ENCODE assay signal across 24 cellular contexts in genomic region chr4:16670726-16671125, GRCh38.
DNase-seq lines count a peak whose midpoint lies in the region; ATAC-seq and TF ChIP-seq lines count a peak whose summit lies in the region.
"Had no signal": no experiment of that assay in that cellular context is flagged by ENCODE, and none has a peak within 500 bp of the region (broad histone marks: within the 10 kb centered on the region; RNA-seq: fewer than 3 reads in every experiment).

No MANE protein-coding gene starts in this region.

- no peaks in the 10 kb centered on the region for H3K36me3 Mint-ChIP-seq in brain
- H3K36me3 Mint-ChIP-seq: CD14-positive monocyte; CD4-positive, alpha-beta memory T cell; CD4-positive, CD25-positive, alpha-beta regulatory T cell; CD8-positive, alpha-beta memory T cell had no signal

- ATAC-seq in HG02938 (IDR thresholded peaks at IDR 0.05; ENCODE audit: unreplicated experiment) = no peak
- ATAC-seq: A549, GM12878 had no signal

- no peak overlapping the region for H3K27ac ChIP-seq in coronary artery
- H3K27ac ChIP-seq: 22Rv1, A549, BLaER1 had no signal

- H3K27ac Mint-ChIP-seq in brain = peak overlapping the region; percentile 9 to 90 (median 53)
- H3K27ac Mint-ChIP-seq: CD14-positive monocyte; CD4-positive, alpha-beta memory T cell; CD4-positive, CD25-positive, alpha-beta regulatory T cell; CD8-positive, alpha-beta memory T cell had no signal

- no peak overlapping the region for H3K4me3 ChIP-seq in AG10803 (ENCODE audit: low read length)
- no peak overlapping the region for H3K4me3 ChIP-seq in coronary artery
- H3K4me3 ChIP-seq: A549, BLaER1, GM12878 had no signal

- TF ChIP-seq CTCF in AG10803 (conservative IDR thresholded peaks at IDR 0.05; ENCODE audit: low read length) = no peak
- TF ChIP-seq CTCF in brain (conservative IDR thresholded peaks at IDR 0.05) = no peak
- no peak for TF ChIP-seq CTCF in coronary artery (IDR thresholded peaks at IDR 0.05)

- peaks cover 1% of the 10 kb centered on the region for H3K27me3 Mint-ChIP-seq in brain
- H3K27me3 Mint-ChIP-seq: CD4-positive, CD25-positive, alpha-beta regulatory T cell; CD8-positive, alpha-beta memory T cell had no signal

- H3K4me1 Mint-ChIP-seq in brain = peaks cover 67% of the 10 kb centered on the region
- H3K4me1 Mint-ChIP-seq: CD14-positive monocyte; CD4-positive, alpha-beta memory T cell; CD4-positive, CD25-positive, alpha-beta regulatory T cell; CD8-positive, alpha-beta memory T cell had no signal

- peaks cover 0 to under 1% (median 0%) of the 10 kb centered on the region in 5 experiments for H3K9me3 Mint-ChIP-seq in brain

- DNase-seq in AG10803 (ENCODE audit: low read depth) (peak; percentile 34), left kidney (ENCODE audit: low read depth, low spot score) (peak; percentile 33), coronary artery (ENCODE audit: low spot score) (no peak)
- no peak for DNase-seq in stimulated activated CD4-positive, alpha-beta T cell treated with anti-CD3 and anti-CD28 coated beads, Interleukin-4, amount 100 ng/mL, for 24 hours
- DNase-seq: BE2C; C1 segment of cervical spinal cord; CD4-positive, alpha-beta memory T cell; CD4-positive, CD25-positive, alpha-beta regulatory T cell; CD8-positive, alpha-beta memory T cell; COR-L47; DMS 273 treated with DMSO at 0.1 percent for 48 hours; DMS153; DMS53; DMS79; DND-41; EL; GDM1 had no signal

- H3K4me3 Mint-ChIP-seq in brain = no peak overlapping the region
- H3K4me3 Mint-ChIP-seq: CD14-positive monocyte; CD4-positive, alpha-beta memory T cell; CD4-positive, CD25-positive, alpha-beta regulatory T cell; CD8-positive, alpha-beta memory T cell had no signal

Comparison
In these comparisons a context has a peak if more than half of its experiments do, and no peak if none do; other contexts are left out.
1. DNase-seq: peak in AG10803 (single experiment) and left kidney (single experiment); none in stimulated activated CD4-positive, alpha-beta T cell treated with anti-CD3 and anti-CD28 coated beads, Interleukin-4, amount 100 ng/mL, for 24 hours (single experiment) and coronary artery (single experiment).